ENCODE assay signal across 1 cellular context in the genomic region with DNA sequence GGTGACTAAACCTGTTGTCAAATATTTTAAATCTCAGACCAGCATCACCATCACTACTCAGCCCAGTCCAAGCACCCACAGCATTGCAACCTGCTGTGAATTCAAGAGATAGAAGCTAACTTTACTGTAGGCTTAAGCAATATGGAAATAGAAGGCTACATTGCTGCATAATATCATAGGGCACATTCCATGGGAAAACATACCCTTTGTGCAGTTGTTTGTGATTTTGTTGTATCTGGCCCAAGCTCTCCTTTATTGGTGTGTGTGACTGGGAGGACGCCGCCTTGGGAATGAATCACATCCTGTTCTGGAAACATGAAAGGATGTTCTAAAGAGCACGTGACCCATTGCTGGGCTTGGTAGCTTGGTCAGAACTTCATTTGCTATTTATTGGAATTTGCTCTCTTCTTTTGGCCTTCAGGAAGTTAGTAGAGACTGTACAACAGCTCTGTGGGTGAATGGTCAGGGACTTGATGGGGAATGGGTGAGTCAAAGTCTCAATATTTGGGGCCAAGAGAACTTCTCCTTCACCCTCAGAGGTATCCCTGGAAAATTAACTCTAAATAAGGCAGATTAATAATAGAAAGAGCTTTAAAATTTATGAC.
A peak's percentile ranks its signal among the peaks of the same experiment; 100 is the strongest.
TF ChIP-seq lines count a peak whose summit lies in the region.

No MANE protein-coding gene starts in this region.

TF ChIP-seq in HepG2, 621 proteins besides CTCF, POLR2A, EP300 and RAD21 (continued from another document and continues in another):
- TF ChIP-seq, protein P1, sequence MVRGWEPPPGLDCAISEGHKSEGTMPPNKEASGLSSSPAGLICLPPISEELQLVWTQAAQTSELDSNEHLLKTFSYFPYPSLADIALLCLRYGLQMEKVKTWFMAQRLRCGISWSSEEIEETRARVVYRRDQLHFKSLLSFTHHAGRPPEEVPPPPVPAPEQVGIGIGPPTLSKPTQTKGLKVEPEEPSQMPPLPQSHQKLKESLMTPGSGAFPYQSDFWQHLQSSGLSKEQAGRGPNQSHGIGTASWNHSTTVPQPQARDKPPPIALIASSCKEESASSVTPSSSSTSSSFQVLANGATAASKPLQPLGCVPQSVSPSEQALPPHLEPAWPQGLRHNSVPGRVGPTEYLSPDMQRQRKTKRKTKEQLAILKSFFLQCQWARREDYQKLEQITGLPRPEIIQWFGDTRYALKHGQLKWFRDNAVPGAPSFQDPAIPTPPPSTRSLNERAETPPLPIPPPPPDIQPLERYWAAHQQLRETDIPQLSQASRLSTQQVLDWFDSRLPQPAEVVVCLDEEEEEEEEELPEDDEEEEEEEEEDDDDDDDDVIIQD (CRISPR knock-in tag; IDR thresholded peaks at IDR 0.05; ENCODE audit: low read depth): peak; percentile 98
- peak; percentile 94 for TF ChIP-seq JUND (CRISPR knock-in tag; IDR thresholded peaks at IDR 0.05)
- no peak for TF ChIP-seq PHF20 (CRISPR knock-in tag; IDR thresholded peaks at IDR 0.05)
- TF ChIP-seq ZNF12 (CRISPR knock-in tag; IDR thresholded peaks at IDR 0.05): peak; percentile 55
- TF ChIP-seq NONO (IDR thresholded peaks at IDR 0.05): no peak
- TF ChIP-seq NONO (CRISPR knock-in tag; conservative IDR thresholded peaks at IDR 0.05): no peak
- no peak for TF ChIP-seq ZNF354B (CRISPR knock-in tag; IDR thresholded peaks at IDR 0.05)
- TF ChIP-seq, protein P2, sequence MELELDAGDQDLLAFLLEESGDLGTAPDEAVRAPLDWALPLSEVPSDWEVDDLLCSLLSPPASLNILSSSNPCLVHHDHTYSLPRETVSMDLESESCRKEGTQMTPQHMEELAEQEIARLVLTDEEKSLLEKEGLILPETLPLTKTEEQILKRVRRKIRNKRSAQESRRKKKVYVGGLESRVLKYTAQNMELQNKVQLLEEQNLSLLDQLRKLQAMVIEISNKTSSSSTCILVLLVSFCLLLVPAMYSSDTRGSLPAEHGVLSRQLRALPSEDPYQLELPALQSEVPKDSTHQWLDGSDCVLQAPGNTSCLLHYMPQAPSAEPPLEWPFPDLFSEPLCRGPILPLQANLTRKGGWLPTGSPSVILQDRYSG (CRISPR knock-in tag; IDR thresholded peaks at IDR 0.05): peak; percentile 69; the same call in 1 of the 2 replicates
- TF ChIP-seq ZNF274 (CRISPR knock-in tag; IDR thresholded peaks at IDR 0.05): no peak
- no peak for TF ChIP-seq ZSCAN20 (CRISPR knock-in tag; IDR thresholded peaks at IDR 0.05; ENCODE audit: borderline replicate concordance)
- TF ChIP-seq GTF3A (CRISPR knock-in tag; conservative IDR thresholded peaks at IDR 0.05): no peak
- TF ChIP-seq, protein P3, sequence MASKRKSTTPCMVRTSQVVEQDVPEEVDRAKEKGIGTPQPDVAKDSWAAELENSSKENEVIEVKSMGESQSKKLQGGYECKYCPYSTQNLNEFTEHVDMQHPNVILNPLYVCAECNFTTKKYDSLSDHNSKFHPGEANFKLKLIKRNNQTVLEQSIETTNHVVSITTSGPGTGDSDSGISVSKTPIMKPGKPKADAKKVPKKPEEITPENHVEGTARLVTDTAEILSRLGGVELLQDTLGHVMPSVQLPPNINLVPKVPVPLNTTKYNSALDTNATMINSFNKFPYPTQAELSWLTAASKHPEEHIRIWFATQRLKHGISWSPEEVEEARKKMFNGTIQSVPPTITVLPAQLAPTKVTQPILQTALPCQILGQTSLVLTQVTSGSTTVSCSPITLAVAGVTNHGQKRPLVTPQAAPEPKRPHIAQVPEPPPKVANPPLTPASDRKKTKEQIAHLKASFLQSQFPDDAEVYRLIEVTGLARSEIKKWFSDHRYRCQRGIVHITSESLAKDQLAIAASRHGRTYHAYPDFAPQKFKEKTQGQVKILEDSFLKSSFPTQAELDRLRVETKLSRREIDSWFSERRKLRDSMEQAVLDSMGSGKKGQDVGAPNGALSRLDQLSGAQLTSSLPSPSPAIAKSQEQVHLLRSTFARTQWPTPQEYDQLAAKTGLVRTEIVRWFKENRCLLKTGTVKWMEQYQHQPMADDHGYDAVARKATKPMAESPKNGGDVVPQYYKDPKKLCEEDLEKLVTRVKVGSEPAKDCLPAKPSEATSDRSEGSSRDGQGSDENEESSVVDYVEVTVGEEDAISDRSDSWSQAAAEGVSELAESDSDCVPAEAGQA (IDR thresholded peaks at IDR 0.05; ENCODE audit: low read depth): peak; percentile 41; the same call in 1 of the 2 replicates
- TF ChIP-seq, protein P3 (CRISPR knock-in tag; IDR thresholded peaks at IDR 0.05; ENCODE audit: borderline replicate concordance): no peak
- TF ChIP-seq, protein P4, sequence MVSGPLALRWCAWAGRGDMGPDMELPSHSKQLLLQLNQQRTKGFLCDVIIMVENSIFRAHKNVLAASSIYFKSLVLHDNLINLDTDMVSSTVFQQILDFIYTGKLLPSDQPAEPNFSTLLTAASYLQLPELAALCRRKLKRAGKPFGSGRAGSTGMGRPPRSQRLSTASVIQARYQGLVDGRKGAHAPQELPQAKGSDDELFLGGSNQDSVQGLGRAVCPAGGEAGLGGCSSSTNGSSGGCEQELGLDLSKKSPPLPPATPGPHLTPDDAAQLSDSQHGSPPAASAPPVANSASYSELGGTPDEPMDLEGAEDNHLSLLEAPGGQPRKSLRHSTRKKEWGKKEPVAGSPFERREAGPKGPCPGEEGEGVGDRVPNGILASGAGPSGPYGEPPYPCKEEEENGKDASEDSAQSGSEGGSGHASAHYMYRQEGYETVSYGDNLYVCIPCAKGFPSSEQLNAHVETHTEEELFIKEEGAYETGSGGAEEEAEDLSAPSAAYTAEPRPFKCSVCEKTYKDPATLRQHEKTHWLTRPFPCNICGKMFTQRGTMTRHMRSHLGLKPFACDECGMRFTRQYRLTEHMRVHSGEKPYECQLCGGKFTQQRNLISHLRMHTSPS (CRISPR knock-in tag; IDR thresholded peaks at IDR 0.05; ENCODE audit: low read depth): no peak
- peak; percentile 82 for TF ChIP-seq ZNF350 (CRISPR knock-in tag; IDR thresholded peaks at IDR 0.05; ENCODE audit: borderline replicate concordance, low read depth)
- no peak for TF ChIP-seq ZNF496 (CRISPR knock-in tag; IDR thresholded peaks at IDR 0.05; ENCODE audit: insufficient replicate concordance)
- no peak for TF ChIP-seq MXD4 (CRISPR knock-in tag; IDR thresholded peaks at IDR 0.05)
- TF ChIP-seq, protein P5, sequence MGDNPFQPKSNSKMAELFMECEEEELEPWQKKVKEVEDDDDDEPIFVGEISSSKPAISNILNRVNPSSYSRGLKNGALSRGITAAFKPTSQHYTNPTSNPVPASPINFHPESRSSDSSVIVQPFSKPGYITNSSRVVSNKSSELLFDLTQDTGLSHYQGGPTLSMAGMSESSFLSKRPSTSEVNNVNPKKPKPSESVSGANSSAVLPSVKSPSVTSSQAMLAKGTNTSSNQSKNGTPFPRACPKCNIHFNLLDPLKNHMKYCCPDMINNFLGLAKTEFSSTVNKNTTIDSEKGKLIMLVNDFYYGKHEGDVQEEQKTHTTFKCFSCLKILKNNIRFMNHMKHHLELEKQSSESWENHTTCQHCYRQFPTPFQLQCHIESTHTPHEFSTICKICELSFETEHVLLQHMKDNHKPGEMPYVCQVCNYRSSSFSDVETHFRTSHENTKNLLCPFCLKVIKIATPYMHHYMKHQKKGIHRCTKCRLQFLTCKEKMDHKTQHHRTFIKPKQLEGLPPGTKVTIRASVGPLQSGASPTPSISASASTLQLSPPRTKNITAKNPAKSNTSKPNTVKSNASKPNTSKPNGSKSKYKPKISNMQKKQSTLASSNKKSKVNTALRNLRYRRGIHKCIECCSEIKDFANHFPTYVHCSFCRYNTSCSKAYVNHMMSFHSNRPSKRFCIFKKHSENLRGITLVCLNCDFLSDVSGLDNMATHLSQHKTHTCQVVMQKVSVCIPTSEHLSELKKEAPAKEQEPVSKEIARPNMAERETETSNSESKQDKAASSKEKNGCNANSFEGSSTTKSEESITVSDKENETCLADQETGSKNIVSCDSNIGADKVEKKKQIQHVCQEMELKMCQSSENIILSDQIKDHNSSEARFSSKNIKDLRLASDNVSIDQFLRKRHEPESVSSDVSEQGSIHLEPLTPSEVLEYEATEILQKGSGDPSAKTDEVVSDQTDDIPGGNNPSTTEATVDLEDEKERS (CRISPR knock-in tag; IDR thresholded peaks at IDR 0.05): peak; percentile 15; the same call in 1 of the 2 replicates
- 0 out of 2 replicates have a peak, but pooled peaks have one; percentile 83 for TF ChIP-seq ZNF567 (CRISPR knock-in tag; IDR thresholded peaks at IDR 0.05; ENCODE audit: borderline replicate concordance)
- 0 out of 2 replicates have a peak, but pooled peaks have one; percentile 21 for TF ChIP-seq ARID2 (CRISPR knock-in tag; IDR thresholded peaks at IDR 0.05; ENCODE audit: borderline replicate concordance)
- TF ChIP-seq, protein P6, sequence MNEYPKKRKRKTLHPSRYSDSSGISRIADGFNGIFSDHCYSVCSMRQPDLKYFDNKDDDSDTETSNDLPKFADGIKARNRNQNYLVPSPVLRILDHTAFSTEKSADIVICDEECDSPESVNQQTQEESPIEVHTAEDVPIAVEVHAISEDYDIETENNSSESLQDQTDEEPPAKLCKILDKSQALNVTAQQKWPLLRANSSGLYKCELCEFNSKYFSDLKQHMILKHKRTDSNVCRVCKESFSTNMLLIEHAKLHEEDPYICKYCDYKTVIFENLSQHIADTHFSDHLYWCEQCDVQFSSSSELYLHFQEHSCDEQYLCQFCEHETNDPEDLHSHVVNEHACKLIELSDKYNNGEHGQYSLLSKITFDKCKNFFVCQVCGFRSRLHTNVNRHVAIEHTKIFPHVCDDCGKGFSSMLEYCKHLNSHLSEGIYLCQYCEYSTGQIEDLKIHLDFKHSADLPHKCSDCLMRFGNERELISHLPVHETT (CRISPR knock-in tag; conservative IDR thresholded peaks at IDR 0.05): 0 out of 2 replicates have a peak, but pooled peaks have one; percentile 46
- no peak; the same call in 1 of the 2 replicates for TF ChIP-seq BRD4 (CRISPR knock-in tag; IDR thresholded peaks at IDR 0.05)
- TF ChIP-seq ZMYM3 (CRISPR knock-in tag; IDR thresholded peaks at IDR 0.05): 0 out of 2 replicates have a peak, but pooled peaks have one; percentile 60
- TF ChIP-seq, protein P7, sequence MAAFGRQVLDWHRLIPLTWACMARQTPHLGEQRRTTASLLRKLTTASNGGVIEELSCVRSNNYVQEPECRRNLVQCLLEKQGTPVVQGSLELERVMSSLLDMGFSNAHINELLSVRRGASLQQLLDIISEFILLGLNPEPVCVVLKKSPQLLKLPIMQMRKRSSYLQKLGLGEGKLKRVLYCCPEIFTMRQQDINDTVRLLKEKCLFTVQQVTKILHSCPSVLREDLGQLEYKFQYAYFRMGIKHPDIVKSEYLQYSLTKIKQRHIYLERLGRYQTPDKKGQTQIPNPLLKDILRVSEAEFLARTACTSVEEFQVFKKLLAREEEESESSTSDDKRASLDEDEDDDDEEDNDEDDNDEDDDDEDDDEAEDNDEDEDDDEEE (CRISPR knock-in tag; IDR thresholded peaks at IDR 0.05): no peak
- peak; percentile 88; the same call in 1 of the 2 replicates for TF ChIP-seq TRIM24 (CRISPR knock-in tag; IDR thresholded peaks at IDR 0.05)
- no peak for TF ChIP-seq ZNF30 (CRISPR knock-in tag; IDR thresholded peaks at IDR 0.05)
- no peak; the same call in 1 of the 2 replicates for TF ChIP-seq HOXA3 (CRISPR knock-in tag; IDR thresholded peaks at IDR 0.05)
- no peak for TF ChIP-seq CREM (IDR thresholded peaks at IDR 0.05)
- no peak for TF ChIP-seq CREM (CRISPR knock-in tag; IDR thresholded peaks at IDR 0.05)
- no peak for TF ChIP-seq TOE1 (CRISPR knock-in tag; IDR thresholded peaks at IDR 0.05)
- TF ChIP-seq, protein P8, sequence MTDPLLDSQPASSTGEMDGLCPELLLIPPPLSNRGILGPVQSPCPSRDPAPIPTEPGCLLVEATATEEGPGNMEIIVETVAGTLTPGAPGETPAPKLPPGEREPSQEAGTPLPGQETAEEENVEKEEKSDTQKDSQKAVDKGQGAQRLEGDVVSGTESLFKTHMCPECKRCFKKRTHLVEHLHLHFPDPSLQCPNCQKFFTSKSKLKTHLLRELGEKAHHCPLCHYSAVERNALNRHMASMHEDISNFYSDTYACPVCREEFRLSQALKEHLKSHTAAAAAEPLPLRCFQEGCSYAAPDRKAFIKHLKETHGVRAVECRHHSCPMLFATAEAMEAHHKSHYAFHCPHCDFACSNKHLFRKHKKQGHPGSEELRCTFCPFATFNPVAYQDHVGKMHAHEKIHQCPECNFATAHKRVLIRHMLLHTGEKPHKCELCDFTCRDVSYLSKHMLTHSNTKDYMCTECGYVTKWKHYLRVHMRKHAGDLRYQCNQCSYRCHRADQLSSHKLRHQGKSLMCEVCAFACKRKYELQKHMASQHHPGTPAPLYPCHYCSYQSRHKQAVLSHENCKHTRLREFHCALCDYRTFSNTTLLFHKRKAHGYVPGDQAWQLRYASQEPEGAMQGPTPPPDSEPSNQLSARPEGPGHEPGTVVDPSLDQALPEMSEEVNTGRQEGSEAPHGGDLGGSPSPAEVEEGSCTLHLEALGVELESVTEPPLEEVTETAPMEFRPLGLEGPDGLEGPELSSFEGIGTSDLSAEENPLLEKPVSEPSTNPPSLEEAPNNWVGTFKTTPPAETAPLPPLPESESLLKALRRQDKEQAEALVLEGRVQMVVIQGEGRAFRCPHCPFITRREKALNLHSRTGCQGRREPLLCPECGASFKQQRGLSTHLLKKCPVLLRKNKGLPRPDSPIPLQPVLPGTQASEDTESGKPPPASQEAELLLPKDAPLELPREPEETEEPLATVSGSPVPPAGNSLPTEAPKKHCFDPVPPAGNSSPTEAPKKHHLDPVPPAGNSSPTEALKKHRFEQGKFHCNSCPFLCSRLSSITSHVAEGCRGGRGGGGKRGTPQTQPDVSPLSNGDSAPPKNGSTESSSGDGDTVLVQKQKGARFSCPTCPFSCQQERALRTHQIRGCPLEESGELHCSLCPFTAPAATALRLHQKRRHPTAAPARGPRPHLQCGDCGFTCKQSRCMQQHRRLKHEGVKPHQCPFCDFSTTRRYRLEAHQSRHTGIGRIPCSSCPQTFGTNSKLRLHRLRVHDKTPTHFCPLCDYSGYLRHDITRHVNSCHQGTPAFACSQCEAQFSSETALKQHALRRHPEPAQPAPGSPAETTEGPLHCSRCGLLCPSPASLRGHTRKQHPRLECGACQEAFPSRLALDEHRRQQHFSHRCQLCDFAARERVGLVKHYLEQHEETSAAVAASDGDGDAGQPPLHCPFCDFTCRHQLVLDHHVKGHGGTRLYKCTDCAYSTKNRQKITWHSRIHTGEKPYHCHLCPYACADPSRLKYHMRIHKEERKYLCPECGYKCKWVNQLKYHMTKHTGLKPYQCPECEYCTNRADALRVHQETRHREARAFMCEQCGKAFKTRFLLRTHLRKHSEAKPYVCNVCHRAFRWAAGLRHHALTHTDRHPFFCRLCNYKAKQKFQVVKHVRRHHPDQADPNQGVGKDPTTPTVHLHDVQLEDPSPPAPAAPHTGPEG (CRISPR knock-in tag; IDR thresholded peaks at IDR 0.05): no peak
- peak; percentile 48; the same call in 1 of the 2 replicates for TF ChIP-seq NR2F2 (IDR thresholded peaks at IDR 0.05; ENCODE audit: borderline replicate concordance, low read depth)
- peak; percentile 98 for TF ChIP-seq BHLHE40 (IDR thresholded peaks at IDR 0.05; ENCODE audit: low read length)
